1 cellular context compared by ENCODE assay signal in the genomic region with DNA sequence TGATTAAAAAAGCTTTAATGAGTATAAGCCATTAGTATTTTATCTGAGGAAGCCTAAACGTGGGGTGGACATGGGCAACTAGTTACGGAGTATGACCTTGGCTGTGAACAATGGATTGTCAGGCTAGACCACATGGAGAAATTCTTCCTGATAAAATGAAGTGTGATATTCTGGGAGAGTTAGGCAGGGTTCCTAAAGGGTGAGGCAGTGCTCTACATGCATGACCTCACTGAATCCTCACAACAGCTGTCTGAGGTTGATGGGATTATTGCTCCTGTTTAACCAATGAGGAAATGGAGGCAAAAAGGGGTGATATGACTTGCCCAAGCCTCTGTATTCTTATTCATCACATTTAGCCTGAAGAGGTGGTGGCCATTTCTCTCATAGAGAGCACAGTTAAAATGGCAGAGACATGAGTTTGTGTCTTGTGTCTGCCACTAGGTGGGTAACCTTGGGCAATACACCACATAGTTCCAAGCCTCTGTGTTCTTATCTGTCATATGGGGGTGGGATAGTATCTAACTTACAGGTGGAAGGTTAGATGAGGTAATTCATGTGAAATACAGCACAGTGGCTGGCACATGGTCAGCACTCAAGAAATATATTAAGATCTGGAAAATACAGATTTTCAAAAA.
TF ChIP-seq lines count a peak whose summit lies in the region.

No MANE protein-coding gene starts in this region.

TF ChIP-seq in HepG2, 621 proteins besides CTCF, POLR2A, EP300 and RAD21 (continued from another document):
- TF ChIP-seq ZNF629 (CRISPR knock-in tag; conservative IDR thresholded peaks at IDR 0.05) (peak; percentile 56), ZNF644 (CRISPR knock-in tag; IDR thresholded peaks at IDR 0.05; ENCODE audit: low read depth) (peak; percentile 28; the same call in 1 of the 2 replicates), CEBPG (CRISPR knock-in tag; IDR thresholded peaks at IDR 0.05) (peak; percentile 11; the same call in 1 of the 2 replicates), TEAD3 (CRISPR knock-in tag; optimal IDR thresholded peaks at IDR 0.05; ENCODE audit: borderline replicate concordance) (peak; percentile 12), GABPB1 (CRISPR knock-in tag; IDR thresholded peaks at IDR 0.05) (no peak)
